19 cellular contexts compared by ENCODE assay signal in genomic region chr13:98984983-98985382, GRCh38. TPM values are rescaled to one million over a fixed set of nuclear protein-coding genes. Genes with fewer than 3 reads are reported as not detected.
DNase-seq lines count a peak whose midpoint lies in the region; ATAC-seq and TF ChIP-seq lines count a peak whose summit lies in the region.
"Had no signal": no experiment of that assay in that cellular context is flagged by ENCODE, and none has a peak within 500 bp of the region (broad histone marks: within the 10 kb centered on the region; RNA-seq: fewer than 3 reads in every experiment).

No MANE protein-coding gene starts in this region.

- no peak overlapping the region for H3K9ac ChIP-seq in DND-41 (ENCODE audit: low read depth, low read length)
- H3K9ac ChIP-seq: BLaER1 had no signal

- CTCF ChIA-PET in WTC11 (lab: Charles Lee): interaction anchor here (0.8 to 2.2 kb wide), 6 partner anchors 9 to 145 kb away, joined by 3 to 7 read pairs (median 6); no protein-coding TSS in a partner anchor
- CTCF ChIA-PET in naive thymus-derived CD4-positive, alpha-beta T cell (lab: Charles Lee): no interaction called here

- H3K36me3 Mint-ChIP-seq in WTC11: no peaks in the 10 kb centered on the region
- H3K36me3 Mint-ChIP-seq in naive thymus-derived CD4-positive, alpha-beta T cell: peaks cover 0 to 16% (median 8%) of the 10 kb centered on the region in 5 donors
- H3K36me3 Mint-ChIP-seq: CD4-positive, alpha-beta memory T cell had no signal

- in situ Hi-C loops in KBM-7 (cut with MboI; ENCODE audit: low pct_unique_long_range_greater_than_20kb, low sequenced_read_pairs): no loop called here

- 62% methylated on average over 4 of the region's 4 CpGs for WGBS in esophagus muscularis mucosa

- no peaks in the 10 kb centered on the region for H3K9me3 ChIP-seq in DND-41 (ENCODE audit: insufficient read depth, low read length, severe bottlenecking)
- H3K9me3 ChIP-seq in naive thymus-derived CD4-positive, alpha-beta T cell (ENCODE audit: control insufficient read depth in 2 of 3, low read length in 3 of 3): no peaks in the 10 kb centered on the region
- no peaks in the 10 kb centered on the region for H3K9me3 ChIP-seq in esophagus muscularis mucosa
- H3K9me3 ChIP-seq: BLaER1, SJSA1 had no signal

- H3K36me3 ChIP-seq in DND-41 (ENCODE audit: insufficient read depth, low read length) (no peaks in the 10 kb centered on the region), esophagus muscularis mucosa (no peaks in the 10 kb centered on the region)
- no peaks in the 10 kb centered on the region for H3K36me3 ChIP-seq in naive thymus-derived CD4-positive, alpha-beta T cell (ENCODE audit: control insufficient read depth in 2 of 3, insufficient read depth in 3 of 3, low read length in 3 of 3)
- H3K36me3 ChIP-seq: BLaER1, SJSA1 had no signal

- POLR2A ChIA-PET in WTC11 (lab: Charles Lee): interaction anchor here (0.7 kb wide), 1 partner anchor 38 kb away, joined by 4 read pairs; no protein-coding TSS in a partner anchor
- POLR2A ChIA-PET in naive thymus-derived CD4-positive, alpha-beta T cell (lab: Charles Lee): interaction anchor here (0.6 to 7.3 kb wide), 5 partner anchors 9 to 141 kb away, joined by 4 to 47 read pairs (median 8); no protein-coding TSS in a partner anchor

- peaks cover 37% of the 10 kb centered on the region for H3K4me1 Mint-ChIP-seq in WTC11
- H3K4me1 Mint-ChIP-seq in naive thymus-derived CD4-positive, alpha-beta T cell: peaks cover 29 to 98% (median 87%) of the 10 kb centered on the region in 7 donors

- no peak overlapping the region for H2AFZ ChIP-seq in DND-41 (ENCODE audit: low read depth, low read length)

- H3K9me3 Mint-ChIP-seq in WTC11: no peaks in the 10 kb centered on the region; the same call in 1 of the 2 replicates
- H3K9me3 Mint-ChIP-seq in naive thymus-derived CD4-positive, alpha-beta T cell: peaks cover 0 to 6% (median 0%) of the 10 kb centered on the region in 11 donors

- peaks cover 45% of the 10 kb centered on the region for H3K4me1 ChIP-seq in DND-41 (ENCODE audit: insufficient read depth, low read length)
- H3K4me1 ChIP-seq in naive thymus-derived CD4-positive, alpha-beta T cell (ENCODE audit: control insufficient read depth in 2 of 2, insufficient read depth in 2 of 2, low read length in 2 of 2): peaks cover 12 to 31% of the 10 kb centered on the region in 2 donors
- peaks cover 6 to 87% (median 70%) of the 10 kb centered on the region in 4 donors for H3K4me1 ChIP-seq in esophagus muscularis mucosa

- no peak overlapping the region for H3K4me3 ChIP-seq in DND-41 (ENCODE audit: low read depth in 1 of 2, low read length in 2 of 2)
- no peak overlapping the region for H3K4me3 ChIP-seq in naive thymus-derived CD4-positive, alpha-beta T cell (ENCODE audit: low read length)
- no peak overlapping the region for H3K4me3 ChIP-seq in esophagus muscularis mucosa
- H3K4me3 ChIP-seq: BLaER1, SJSA1 had no signal

- TF ChIP-seq POLR2A in esophagus muscularis mucosa (IDR thresholded peaks at IDR 0.05; ENCODE audit: low read depth): no peak

- no peak overlapping the region for H3K27ac Mint-ChIP-seq in WTC11
- peak overlapping the region in 8 of 9 donors; percentile 43 to 91 (median 76) for H3K27ac Mint-ChIP-seq in naive thymus-derived CD4-positive, alpha-beta T cell

- no peak for TF ChIP-seq CTCF in DND-41 (IDR thresholded peaks at IDR 0.05; ENCODE audit: borderline replicate concordance, extremely low read depth, low read length, poor library complexity, severe bottlenecking)
- TF ChIP-seq CTCF in WTC11 (IDR thresholded peaks at IDR 0.05): no peak
- no peak for TF ChIP-seq CTCF in esophagus muscularis mucosa (IDR thresholded peaks at IDR 0.05)

- no peak overlapping the region for H3K4me2 ChIP-seq in DND-41 (ENCODE audit: insufficient read depth, low read length)
- H3K4me2 ChIP-seq: BLaER1 had no signal

- H3K27me3 ChIP-seq in DND-41 (ENCODE audit: insufficient read depth, low read length, poor library complexity) (no peaks in the 10 kb centered on the region), esophagus muscularis mucosa (no peaks in the 10 kb centered on the region)
- no peaks in the 10 kb centered on the region for H3K27me3 ChIP-seq in naive thymus-derived CD4-positive, alpha-beta T cell (ENCODE audit: control insufficient read depth in 2 of 2, insufficient read depth in 2 of 2, low read length in 2 of 2)
- H3K27me3 ChIP-seq: BLaER1, SJSA1 had no signal

- peak; percentile 54 for DNase-seq in DND-41
- peak; percentile 23 for DNase-seq in KBM-7
- DNase-seq in WTC11 (ENCODE audit: low spot score): peak; percentile 35
- DNase-seq in naive thymus-derived CD4-positive, alpha-beta T cell: no peak
- no peak for DNase-seq in esophagus muscularis mucosa (ENCODE audit: extremely low spot score)
- no peak for DNase-seq in stimulated activated CD4-positive, alpha-beta T cell treated with anti-CD3 and anti-CD28 coated beads, Interleukin-1b, Interleukin-23, amount 100 ng/mL, for 48 hours
- DNase-seq: ACHN; CD4-positive, alpha-beta memory T cell; MM.1S; NCI-H1092; NCI-H1436 treated with DMSO at 0.1 percent for 48 hours; NCI-H1930; NCI-H226; NCI-H510A treated with DMSO at 0.1 percent for 48 hours; NCI-H774 had no signal

- H4K20me1 ChIP-seq in DND-41 (ENCODE audit: insufficient read depth, low read length): no peaks in the 10 kb centered on the region
- H4K20me1 ChIP-seq: BLaER1 had no signal

- ATAC-seq in DND-41 (ENCODE audit: insufficient read depth, low read depth): peak; percentile 26; the same call in 2 of the 3 replicates
- ATAC-seq in WTC11: no peak
- ATAC-seq in naive thymus-derived CD4-positive, alpha-beta T cell: no peak
- ATAC-seq in GM21526 (IDR thresholded peaks at IDR 0.05; ENCODE audit: low FRiP score, unreplicated experiment): no peak
- ATAC-seq: Right ventricle myocardium inferior had no signal

- H3K4me3 Mint-ChIP-seq in WTC11: no peak overlapping the region
- no peak overlapping the region for H3K4me3 Mint-ChIP-seq in naive thymus-derived CD4-positive, alpha-beta T cell

- H3K27me3 Mint-ChIP-seq in WTC11 (ENCODE audit: low read depth): no peaks in the 10 kb centered on the region
- H3K27me3 Mint-ChIP-seq in naive thymus-derived CD4-positive, alpha-beta T cell: no peaks in the 10 kb centered on the region
- H3K27me3 Mint-ChIP-seq: CD4-positive, alpha-beta memory T cell had no signal

- TF ChIP-seq EP300 in esophagus muscularis mucosa (IDR thresholded peaks at IDR 0.05): no peak

- intact Hi-C loops in naive thymus-derived CD4-positive, alpha-beta T cell (cut with micrococcal nuclease): loop anchor here in 1 of 2 donors (5.0 kb wide), 1 partner anchor 42 kb away; no protein-coding TSS in a partner anchor
- intact Hi-C loops in esophagus muscularis mucosa (cut with DNase I): no loop called here

- H3K27ac ChIP-seq in DND-41 (ENCODE audit: low read length): no peak overlapping the region
- H3K27ac ChIP-seq in naive thymus-derived CD4-positive, alpha-beta T cell (ENCODE audit: low read depth, low read length): no peak overlapping the region
- H3K27ac ChIP-seq in esophagus muscularis mucosa (replicated peaks in 1 of 4): peak overlapping the region in 1 of 4 donors; percentile 6
- H3K27ac ChIP-seq: BLaER1, SJSA1 had no signal

- no peaks in the 10 kb centered on the region for H3K79me2 ChIP-seq in DND-41 (ENCODE audit: insufficient read depth, low read length)

TF ChIP-seq in WTC11, 78 proteins besides CTCF, POLR2A, EP300 and RAD21:
- TF ChIP-seq NFE2L1 (CRISPR knock-in tag; IDR thresholded peaks at IDR 0.05): no peak
- TF ChIP-seq USF2 (CRISPR knock-in tag; IDR thresholded peaks at IDR 0.05): no peak

RNA-seq across cellular contexts. Expression of gene DOCK9, which starts 7.1 kb away (rescaled TPM):
- total RNA-seq in WTC11 (2021): 35.0 to 36.6 TPM (median 36.0 TPM) in 3 replicates
- total RNA-seq in naive thymus-derived CD4-positive, alpha-beta T cell: 100 to 1,000 TPM in 4 of 5 experiments, 10 to 100 TPM in 1; 75.1 to 214 (median 128) TPM
- polyA plus RNA-seq in naive thymus-derived CD4-positive, alpha-beta T cell: 10 to 100 TPM; 22.2 to 40.2 TPM
- 100 to 1,000 TPM; 127 to 191 (median 154) TPM for total RNA-seq in esophagus muscularis mucosa

Comparison
In these comparisons a context has a peak if more than half of its experiments do, and no peak if none do; other contexts are left out.
1. DNase-seq: peak in DND-41 (single experiment), KBM-7 (single experiment) and WTC11 (single experiment); none in naive thymus-derived CD4-positive, alpha-beta T cell (0 of 9), esophagus muscularis mucosa (single experiment) and stimulated activated CD4-positive, alpha-beta T cell treated with anti-CD3 and anti-CD28 coated beads, Interleukin-1b, Interleukin-23, amount 100 ng/mL, for 48 hours (single experiment).